19 cellular contexts compared by ENCODE assay signal in genomic region chr3:155843569-155843968, GRCh38. TPM values are rescaled to one million over a fixed set of nuclear protein-coding genes. Genes with fewer than 3 reads are reported as not detected.
A peak's percentile ranks its signal among the peaks of the same experiment; 100 is the strongest.
DNase-seq lines count a peak whose midpoint lies in the region; ATAC-seq, FAIRE-seq and TF ChIP-seq lines count a peak whose summit lies in the region.
"Had no signal": no experiment of that assay in that cellular context is flagged by ENCODE, and none has a peak within 500 bp of the region (broad histone marks: within the 10 kb centered on the region; RNA-seq: fewer than 3 reads in every experiment).

No MANE protein-coding gene starts in this region.

- no peaks in the 10 kb centered on the region for H3K9me1 ChIP-seq in K562 (ENCODE audit: control insufficient read depth, insufficient read depth, low read length)

- POLR2A ChIA-PET in K562 (lab: Yijun Ruan, JAX), result interaction anchor here (1.1 to 2.1 kb wide), 3 partner anchors 10 to 38 kb away, joined by 3 to 14 read pairs (median 11); partner anchors contain the start of genes C3orf33 and SLC33A1

- DNase-seq in activated T-cell treated with anti-CD3 and anti-CD28 coated beads, Interleukin-2, amount 50 U/mL, for 24 hours, result no peak
- no peak for DNase-seq in activated T-cell treated with anti-CD3 and anti-CD28 coated beads for 4 hours
- DNase-seq in K562 (ENCODE audit: extremely low read depth in 1 of 4, low spot score in 3 of 4), result no peak
- no peak for DNase-seq in NCI-H446 (lab: John Stamatoyannopoulos, UW)
- no peak for DNase-seq in ureter (ENCODE audit: low spot score)
- DNase-seq in stimulated activated CD4-positive, alpha-beta T cell treated with anti-CD3 and anti-CD28 coated beads, Interleukin-12 subunit alpha, Interleukin-12 subunit beta, amount 100 ng/mL, for 4 hours, result no peak
- DNase-seq: GM23248, NCI-H146, NCI-H2107, NCI-H345, NCI-H69, Peyer's patch, SHP77, T-helper 2 cell had no signal

- no peaks in the 10 kb centered on the region for H3K9me3 Mint-ChIP-seq in activated T-cell treated with anti-CD3 and anti-CD28 coated beads, Interleukin-2, amount 50 U/mL, for 24 hours

- ATAC-seq in GM19463 (IDR thresholded peaks at IDR 0.05; ENCODE audit: unreplicated experiment) (peak; percentile 60), HG03378 (IDR thresholded peaks at IDR 0.05; ENCODE audit: unreplicated experiment) (peak; percentile 59), K562 (0 out of 3 replicates have a peak, but pooled peaks have one; percentile 6)
- ATAC-seq: HCT116 had no signal

- no peak for TF ChIP-seq CTCF in K562 (IDR thresholded peaks at IDR 0.05 in 2 of 3, conservative IDR thresholded peaks at IDR 0.05 in 1 of 3; ENCODE audit: insufficient read depth in 2 of 3, low read depth in 1 of 3, low read length in 3 of 3)

- intact Hi-C loops in K562 (cut with micrococcal nuclease), result no loop called here

- no peaks in the 10 kb centered on the region; the same call in none of the 2 replicates for H4K20me1 ChIP-seq in K562 (replicated peaks; ENCODE audit: control insufficient read depth, insufficient read depth, low read length)

- no peak overlapping the region for H3K9ac ChIP-seq in K562 (ENCODE audit: insufficient read depth in 1 of 2, low read depth in 2 of 2, low read length in 2 of 2)
- H3K9ac ChIP-seq: BLaER1 treated with 17β-estradiol and CSF1 and Interleukin-3, amounts not matched to agents 10 nM and 100 nM; GM23248 had no signal

- peak; percentile 15 for FAIRE-seq in K562 (lab: Jason Lieb, UNC)

- peaks cover 42% of the 10 kb centered on the region for H3K4me1 Mint-ChIP-seq in activated T-cell treated with anti-CD3 and anti-CD28 coated beads, Interleukin-2, amount 50 U/mL, for 24 hours (ENCODE audit: low read depth)

- no peak overlapping the region for H3K4me3 ChIP-seq in K562
- H3K4me3 ChIP-seq: BLaER1 treated with 17β-estradiol and CSF1 and Interleukin-3, amounts not matched to agents 10 nM and 100 nM; GM23248; Peyer's patch had no signal

- no peak for TF ChIP-seq EP300 in K562 (IDR thresholded peaks at IDR 0.05; ENCODE audit: low read length)

- H3K4me2 ChIP-seq in K562 (ENCODE audit: insufficient read depth, low read length), result no peak overlapping the region
- H3K4me2 ChIP-seq: BLaER1 treated with 17β-estradiol and CSF1 and Interleukin-3, amounts not matched to agents 10 nM and 100 nM had no signal

- no peak for TF ChIP-seq RAD21 in K562 (CRISPR knock-in tag; conservative IDR thresholded peaks at IDR 0.05 in 1 of 2, IDR thresholded peaks at IDR 0.05 in 1 of 2)

- peaks cover 38% of the 10 kb centered on the region for H3K36me3 Mint-ChIP-seq in activated T-cell treated with anti-CD3 and anti-CD28 coated beads, Interleukin-2, amount 50 U/mL, for 24 hours (ENCODE audit: low read depth)

- H3K27ac ChIP-seq in K562 (ENCODE audit: extremely low read depth, low read depth, low read length), result no peak overlapping the region
- H3K27ac ChIP-seq: 22Rv1; BLaER1 treated with 17β-estradiol and CSF1 and Interleukin-3, amounts not matched to agents 10 nM and 100 nM; GM23248; Peyer's patch had no signal

- peak overlapping the region; percentile 18 for H3K27ac Mint-ChIP-seq in activated T-cell treated with anti-CD3 and anti-CD28 coated beads, Interleukin-2, amount 50 U/mL, for 24 hours

- peaks cover 5 to 9% of the 10 kb centered on the region in 2 experiments; a peak in 3 of 5 replicates for H3K4me1 ChIP-seq in K562 (replicated peaks in 1 of 2; ENCODE audit: control insufficient read depth in 2 of 2, insufficient read depth in 2 of 2, low read length in 2 of 2)

- CTCF ChIA-PET in K562 (lab: Yijun Ruan, JAX; ENCODE audit: low intra/inter-chr PET ratio), result interaction anchor here (0.5 kb wide), 1 partner anchor 10 kb away, joined by 3 read pairs; the partner anchor contains the start of gene SLC33A1

- in situ Hi-C loops in K562 (cut with MboI), result no loop called here

- H3K4me3 Mint-ChIP-seq in activated T-cell treated with anti-CD3 and anti-CD28 coated beads, Interleukin-2, amount 50 U/mL, for 24 hours, result no peak overlapping the region

- no peaks in the 10 kb centered on the region for H3K27me3 ChIP-seq in K562 (ENCODE audit: control insufficient read depth in 2 of 2, insufficient read depth in 2 of 2, low read length in 2 of 2)
- H3K27me3 ChIP-seq: BLaER1 treated with 17β-estradiol and CSF1 and Interleukin-3, amounts not matched to agents 10 nM and 100 nM; Peyer's patch had no signal

- peaks cover 19% of the 10 kb centered on the region; the same call in 1 of the 3 replicates for H3K36me3 ChIP-seq in K562 (ENCODE audit: control insufficient read depth, insufficient read depth, low read length)

- no TSS peak for BruUV-seq in K562 (replicated peaks; lab: Mats Ljungman, UMichigan)

- 35% methylated on average over 1 of the region's 1 CpG for WGBS in K562 (ENCODE audit: insufficient coverage, low coverage, missing lambda C conversion rate)

- peaks cover 63% of the 10 kb centered on the region for H3K79me2 ChIP-seq in K562 (ENCODE audit: control insufficient read depth, insufficient read depth, low read length)

- H3K9me3 ChIP-seq in K562 (replicated peaks; ENCODE audit: control insufficient read depth, insufficient read depth, low read depth, low read length), result no peaks in the 10 kb centered on the region
- H3K9me3 ChIP-seq: BLaER1 treated with 17β-estradiol and CSF1 and Interleukin-3, amounts not matched to agents 10 nM and 100 nM; Peyer's patch had no signal

- TF ChIP-seq POLR2A in K562 (conservative IDR thresholded peaks at IDR 0.05), result no peak

- no peaks in the 10 kb centered on the region for H3K27me3 Mint-ChIP-seq in activated T-cell treated with anti-CD3 and anti-CD28 coated beads, Interleukin-2, amount 50 U/mL, for 24 hours

- H2AFZ ChIP-seq in K562 (ENCODE audit: low read depth, low read length), result no peak overlapping the region
- H2AFZ ChIP-seq: GM23248 had no signal

TF ChIP-seq in K562, 482 proteins besides CTCF, POLR2A, EP300 and RAD21 (continues in another document):
- TF ChIP-seq HCFC1 (IDR thresholded peaks at IDR 0.05; ENCODE audit: low read depth, low read length), result no peak
- TF ChIP-seq GTF2F1 (IDR thresholded peaks at IDR 0.05; ENCODE audit: low read depth, low read length), result no peak

RNA-seq across cellular contexts. Expression of gene SLC33A1, which starts 10.7 kb away (rescaled TPM):
- 80.9 and 96.6 TPM in 2 replicates for total RNA-seq in K562 (2011; cell fraction: chromatin; rRNA removed; ENCODE audit: low replicate concordance)
- total RNA-seq in K562 (2011; cell fraction: nucleolus; rRNA removed), result 60.8 and 64.4 TPM in 2 replicates
- 70.8 and 71.1 TPM in 2 replicates for total RNA-seq in K562 (2011; cell fraction: nucleoplasm; rRNA removed)
- 16.4 and 21.1 TPM in 2 replicates for total RNA-seq in K562 (2014; rRNA removed)
- 23.0 and 25.5 TPM in 2 replicates for total RNA-seq in K562 (2014; rRNA removed; fragmentation: Illumina TruSeq; extraction: Trizol)
- total RNA-seq in K562 (2015; rRNA removed; fragmentation: Illumina TruSeq; extraction: Trizol), result 25.0 and 26.8 TPM in 2 replicates
- total RNA-seq in K562 (2021), result 22.0 and 22.7 TPM in 2 replicates
- polyA plus RNA-seq in K562 (2011; rRNA removed), result 25.5 and 29.2 TPM in 2 replicates
- polyA plus RNA-seq in K562 (2011; cell fraction: cytosol; rRNA removed), result 20.9 and 24.3 TPM in 2 replicates
- polyA plus RNA-seq in K562 (2011; cell fraction: nucleus; rRNA removed), result 34.8 and 49.9 TPM in 2 replicates
- 16.9 and 25.6 TPM in 2 replicates for polyA plus RNA-seq in K562 (2012)
- 18.8 and 20.5 TPM in 2 replicates for polyA plus RNA-seq in K562 (2014; fragmentation: Illumina TruSeq; extraction: Trizol)
- polyA plus RNA-seq in K562 (2014; fragmentation: Nextera tagmentation; extraction: Ambion mirVana), result 1 to 10 TPM; 6.2 to 7.8 TPM
- 18.3 and 19.6 TPM in 2 replicates for polyA plus RNA-seq in K562 (2014; rRNA removed)
- 34.9 and 54.9 TPM in 2 replicates for polyA minus RNA-seq in K562 (2011; rRNA and poly(A)+ RNA removed)
- polyA minus RNA-seq in K562 (2011; cell fraction: cytosol; rRNA and poly(A)+ RNA removed), result 20.8 and 30.1 TPM in 2 replicates
- polyA minus RNA-seq in K562 (2011; cell fraction: nucleus; rRNA and poly(A)+ RNA removed), result 29.2 and 54.0 TPM in 2 replicates
- total RNA-seq in ureter, result 39.5 TPM

RNA-seq across cellular contexts. Expression of gene GMPS, which starts 26.9 kb away (rescaled TPM):
- total RNA-seq in K562 (2011; cell fraction: chromatin; rRNA removed; ENCODE audit: low replicate concordance), result 24.3 and 122 TPM in 2 replicates
- total RNA-seq in K562 (2011; cell fraction: nucleolus; rRNA removed), result 8.3 and 10.4 TPM in 2 replicates
- 20.8 and 36.6 TPM in 2 replicates for total RNA-seq in K562 (2011; cell fraction: nucleoplasm; rRNA removed)
- 73.7 and 78.2 TPM in 2 replicates for total RNA-seq in K562 (2014; rRNA removed)
- 234 and 267 TPM in 2 replicates for total RNA-seq in K562 (2014; rRNA removed; fragmentation: Illumina TruSeq; extraction: Trizol)
- 162 and 170 TPM in 2 replicates for total RNA-seq in K562 (2015; rRNA removed; fragmentation: Illumina TruSeq; extraction: Trizol)
- total RNA-seq in K562 (2021), result 226 and 234 TPM in 2 replicates
- 105 and 156 TPM in 2 replicates for polyA plus RNA-seq in K562 (2011; rRNA removed)
- 48.6 and 85.1 TPM in 2 replicates for polyA plus RNA-seq in K562 (2011; cell fraction: cytosol; rRNA removed)
- polyA plus RNA-seq in K562 (2011; cell fraction: nucleus; rRNA removed), result 25.8 and 44.4 TPM in 2 replicates
- polyA plus RNA-seq in K562 (2012), result 152 and 174 TPM in 2 replicates
- polyA plus RNA-seq in K562 (2014; fragmentation: Illumina TruSeq; extraction: Trizol), result 235 and 282 TPM in 2 replicates
- 10 to 100 TPM; 74.2 to 87.0 TPM for polyA plus RNA-seq in K562 (2014; fragmentation: Nextera tagmentation; extraction: Ambion mirVana)
- 95.9 and 106 TPM in 2 replicates for polyA plus RNA-seq in K562 (2014; rRNA removed)
- 314 and 384 TPM in 2 replicates for polyA minus RNA-seq in K562 (2011; rRNA and poly(A)+ RNA removed)
- polyA minus RNA-seq in K562 (2011; cell fraction: cytosol; rRNA and poly(A)+ RNA removed), result 146 and 156 TPM in 2 replicates
- 12.3 and 30.1 TPM in 2 replicates for polyA minus RNA-seq in K562 (2011; cell fraction: nucleus; rRNA and poly(A)+ RNA removed)
- 49.4 TPM for total RNA-seq in ureter

RNA-seq across cellular contexts. Expression of gene C3orf33, which starts 37.5 kb away (rescaled TPM):
- 3.2 and 7.6 TPM in 2 replicates for total RNA-seq in K562 (2011; cell fraction: chromatin; rRNA removed; ENCODE audit: low replicate concordance)
- total RNA-seq in K562 (2011; cell fraction: nucleolus; rRNA removed), result 4.2 and 4.9 TPM in 2 replicates
- total RNA-seq in K562 (2011; cell fraction: nucleoplasm; rRNA removed), result 7.1 and 10.1 TPM in 2 replicates
- total RNA-seq in K562 (2014; rRNA removed) (5.7 TPM in 2 replicates), K562 (2014; rRNA removed; fragmentation: Illumina TruSeq; extraction: Trizol) (10.2 and 12.0 TPM in 2 replicates), K562 (2015; rRNA removed; fragmentation: Illumina TruSeq; extraction: Trizol) (4.9 and 5.7 TPM in 2 replicates), K562 (2021) (5.0 and 5.3 TPM in 2 replicates), ureter (5.1 TPM)
- polyA plus RNA-seq in K562 (2011; rRNA removed) (6.2 and 6.8 TPM in 2 replicates), K562 (2014; fragmentation: Illumina TruSeq; extraction: Trizol) (6.6 TPM in 2 replicates), K562 (2014; fragmentation: Nextera tagmentation; extraction: Ambion mirVana) (1 to 10 TPM; 4.1 to 6.0 TPM), K562 (2014; rRNA removed) (6.3 and 7.0 TPM in 2 replicates)
- polyA plus RNA-seq in K562 (2011; cell fraction: cytosol; rRNA removed), result 4.9 and 8.8 TPM in 2 replicates
- 2.5 and 3.0 TPM in 2 replicates for polyA plus RNA-seq in K562 (2011; cell fraction: nucleus; rRNA removed)
- polyA plus RNA-seq in K562 (2012), result 4.1 and 7.2 TPM in 2 replicates
- polyA minus RNA-seq in K562 (2011; rRNA and poly(A)+ RNA removed), result 3.1 and 3.7 TPM in 2 replicates
- 2.5 and 4.0 TPM in 2 replicates for polyA minus RNA-seq in K562 (2011; cell fraction: cytosol; rRNA and poly(A)+ RNA removed)
- polyA minus RNA-seq in K562 (2011; cell fraction: nucleus; rRNA and poly(A)+ RNA removed), result 1.1 and 1.9 TPM in 2 replicates

Comparison
In these comparisons a context has a peak if more than half of its experiments do, and no peak if none do; other contexts are left out.
1. ATAC-seq: peak in every context shown above with its lines; median percentile 60 in GM19463; 59 in HG03378; 6 in K562.